Comparison of ENCODE assay signal across 14 cellular contexts in the genomic region with DNA sequence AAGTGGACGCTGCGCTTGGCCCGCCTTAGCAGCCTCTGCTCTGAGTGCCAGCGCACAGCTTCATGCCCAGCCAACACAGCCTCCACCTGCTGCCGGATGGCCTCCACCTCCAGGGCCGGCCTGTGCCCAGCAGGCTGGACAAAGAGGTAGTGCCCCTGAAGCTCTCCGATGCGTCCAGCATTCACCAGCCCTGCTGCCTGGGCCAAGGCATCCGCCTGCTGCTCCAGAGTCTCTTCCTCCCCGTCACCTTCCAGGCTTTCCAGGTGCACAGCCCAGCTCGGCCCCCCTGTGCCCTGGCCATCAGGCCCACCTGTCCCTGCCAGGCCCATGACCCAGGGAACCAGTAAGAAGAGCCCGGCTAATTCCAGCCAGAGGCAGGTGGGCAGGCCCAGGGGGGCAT. TPM values are rescaled to one million over a fixed set of nuclear protein-coding genes. Genes with fewer than 3 reads are reported as not detected.
DNase-seq lines count a peak whose midpoint lies in the region; ATAC-seq and TF ChIP-seq lines count a peak whose summit lies in the region.
"Had no signal": no experiment of that assay in that cellular context is flagged by ENCODE, and none has a peak within 500 bp of the region (broad histone marks: within the 10 kb centered on the region; RNA-seq: fewer than 3 reads in every experiment).

No MANE protein-coding gene starts in this region.

- CTCF ChIA-PET in naive thymus-derived CD4-positive, alpha-beta T cell (lab: Charles Lee) = no interaction called here

- H3K9me3 Mint-ChIP-seq in CD14-positive monocyte = no peaks in the 10 kb centered on the region
- H3K9me3 Mint-ChIP-seq in activated naive CD8-positive, alpha-beta T cell (ENCODE audit: low read depth) = no peaks in the 10 kb centered on the region
- H3K9me3 Mint-ChIP-seq in naive thymus-derived CD4-positive, alpha-beta T cell = no peaks in the 10 kb centered on the region

- no peak overlapping the region for H3K4me2 ChIP-seq in GM23248 (ENCODE audit: unreplicated experiment)

- intact Hi-C loops in CD14-positive monocyte (cut with micrococcal nuclease) = loop anchor here (5.0 to 10.0 kb wide), 3 partner anchors 47 to 355 kb away; no protein-coding TSS in a partner anchor
- intact Hi-C loops in naive thymus-derived CD4-positive, alpha-beta T cell (cut with micrococcal nuclease) = loop anchor here in 1 of 2 donors (5.0 kb wide), 2 partner anchors 392 to 497 kb away; partner anchors contain the start of gene APOA1

- H3K4me3 Mint-ChIP-seq in CD14-positive monocyte = no peak overlapping the region
- peak overlapping the region; percentile 97 for H3K4me3 Mint-ChIP-seq in activated naive CD8-positive, alpha-beta T cell
- H3K4me3 Mint-ChIP-seq in naive thymus-derived CD4-positive, alpha-beta T cell = peak overlapping the region; percentile 68 to 100 (median 94)

- no peak overlapping the region for H3K27ac ChIP-seq in GM23248
- peak overlapping the region; percentile 97 for H3K27ac ChIP-seq in naive thymus-derived CD4-positive, alpha-beta T cell (ENCODE audit: low read depth, low read length)
- no peak overlapping the region for H3K27ac ChIP-seq in caudate nucleus (ENCODE audit: low read depth, low read length)
- H3K27ac ChIP-seq: colonic mucosa, neutrophil had no signal

- H3F3A ChIP-seq in GM23248 (ENCODE audit: insufficient read depth) = no peaks in the 10 kb centered on the region

- H3K9me2 ChIP-seq in GM23248 (ENCODE audit: insufficient read depth) = no peaks in the 10 kb centered on the region
- H3K9me2 ChIP-seq: SK-N-SH had no signal

- peaks cover 52 to 58% of the 10 kb centered on the region in 2 donors for H3K36me3 Mint-ChIP-seq in CD14-positive monocyte
- H3K36me3 Mint-ChIP-seq in activated naive CD8-positive, alpha-beta T cell = peaks cover 5% of the 10 kb centered on the region
- H3K36me3 Mint-ChIP-seq in naive thymus-derived CD4-positive, alpha-beta T cell = peaks cover 11 to 41% (median 26%) of the 10 kb centered on the region in 5 donors

- peaks cover 48% of the 10 kb centered on the region for H3K79me2 ChIP-seq in GM23248 (ENCODE audit: insufficient read depth)

- H2AFZ ChIP-seq in GM23248 = no peak overlapping the region

- no peaks in the 10 kb centered on the region for H3K27me3 Mint-ChIP-seq in CD14-positive monocyte (ENCODE audit: low read depth in 3 of 3)
- no peaks in the 10 kb centered on the region for H3K27me3 Mint-ChIP-seq in activated naive CD8-positive, alpha-beta T cell
- H3K27me3 Mint-ChIP-seq in naive thymus-derived CD4-positive, alpha-beta T cell = no peaks in the 10 kb centered on the region

- no peaks in the 10 kb centered on the region for H3K9me3 ChIP-seq in GM23248 (ENCODE audit: low read depth)
- H3K9me3 ChIP-seq in naive thymus-derived CD4-positive, alpha-beta T cell (ENCODE audit: control insufficient read depth in 2 of 3, low read length in 3 of 3) = no peaks in the 10 kb centered on the region
- H3K9me3 ChIP-seq: colonic mucosa, left lung, neutrophil, SK-N-SH had no signal

- peaks cover 8% of the 10 kb centered on the region; the same call in 1 of the 2 replicates for H3K36me3 ChIP-seq in GM23248 (ENCODE audit: low read depth)
- peaks cover 29 to 63% (median 34%) of the 10 kb centered on the region in 3 experiments for H3K36me3 ChIP-seq in naive thymus-derived CD4-positive, alpha-beta T cell (ENCODE audit: control insufficient read depth in 2 of 3, insufficient read depth in 3 of 3, low read length in 3 of 3)

- WGBS in GM23248 (ENCODE audit: low coverage in 1 of 2, low lambda C conversion rate in 2 of 2, missing lambda C conversion rate in 2 of 2), 2 experiments = 85 to 90% methylated on average over 12 of the region's 12 CpGs

- no peak for TF ChIP-seq CTCF in CD14-positive monocyte (IDR thresholded peaks at IDR 0.05)

- peak overlapping the region in 4 of 7 donors; percentile 7 to 71 (median 48) for H3K27ac Mint-ChIP-seq in CD14-positive monocyte
- peak overlapping the region; percentile 99 for H3K27ac Mint-ChIP-seq in activated naive CD8-positive, alpha-beta T cell
- H3K27ac Mint-ChIP-seq in naive thymus-derived CD4-positive, alpha-beta T cell = peak overlapping the region; percentile 92 to 99 (median 97)

- no peaks in the 10 kb centered on the region for H3K27me3 ChIP-seq in GM23248 (replicated peaks; ENCODE audit: insufficient read depth)
- no peaks in the 10 kb centered on the region for H3K27me3 ChIP-seq in naive thymus-derived CD4-positive, alpha-beta T cell (ENCODE audit: control insufficient read depth in 2 of 2, insufficient read depth in 2 of 2, low read length in 2 of 2)
- H3K27me3 ChIP-seq: colonic mucosa, left lung, neutrophil had no signal

- peak overlapping the region; percentile 88; the same call in 1 of the 2 replicates for H3K9ac ChIP-seq in GM23248
- H3K9ac ChIP-seq: SK-N-SH had no signal

- in situ Hi-C loops in GM23248 (cut with MboI) = no loop called here

- peaks cover 36% of the 10 kb centered on the region for H3K4me1 Mint-ChIP-seq in CD14-positive monocyte
- H3K4me1 Mint-ChIP-seq in activated naive CD8-positive, alpha-beta T cell (ENCODE audit: low read depth) = peaks cover 42% of the 10 kb centered on the region
- H3K4me1 Mint-ChIP-seq in naive thymus-derived CD4-positive, alpha-beta T cell = peaks cover 46 to 64% (median 53%) of the 10 kb centered on the region in 7 donors

- H3K4me3 ChIP-seq in GM23248 = no peak overlapping the region
- H3K4me3 ChIP-seq in naive thymus-derived CD4-positive, alpha-beta T cell (ENCODE audit: low read length) = peak overlapping the region; percentile 96
- H3K4me3 ChIP-seq: colonic mucosa, left lung had no signal

- no peak for ATAC-seq in naive thymus-derived CD4-positive, alpha-beta T cell
- ATAC-seq: left lung had no signal

- no peak for DNase-seq in CD14-positive monocyte (ENCODE audit: low spot score)
- DNase-seq in GM23248 = no peak
- no peak for DNase-seq in naive thymus-derived CD4-positive, alpha-beta T cell
- no peak for DNase-seq in glomerular visceral epithelial cell (ENCODE audit: extremely low spot score)
- DNase-seq in caudate nucleus (lab: John Stamatoyannopoulos, UW) = no peak
- no peak for DNase-seq in SW 1271 (lab: John Stamatoyannopoulos, UW)
- DNase-seq in Kasumi-1 (lab: John Stamatoyannopoulos, UW) = no peak
- DNase-seq: colonic mucosa, left lung, NCI-H446, OCI-M1, SK-N-SH had no signal

- peaks cover 21% of the 10 kb centered on the region for H3K4me1 ChIP-seq in GM23248 (ENCODE audit: insufficient read depth)
- peaks cover 39 to 40% of the 10 kb centered on the region in 2 donors for H3K4me1 ChIP-seq in naive thymus-derived CD4-positive, alpha-beta T cell (ENCODE audit: control insufficient read depth in 2 of 2, insufficient read depth in 2 of 2, low read length in 2 of 2)

- POLR2A ChIA-PET in naive thymus-derived CD4-positive, alpha-beta T cell (lab: Charles Lee) = interaction anchor here (0.6 to 4.3 kb wide), 7 partner anchors 10 to 1112 kb away, joined by 4 to 37 read pairs (median 9); partner anchors contain the start of genes BUD13, PAFAH1B2 and SIDT2

- no peaks in the 10 kb centered on the region for H4K20me1 ChIP-seq in GM23248 (ENCODE audit: insufficient read depth)

RNA-seq across cellular contexts. Expression of gene PCSK7, which starts 2.5 kb away (rescaled TPM):
- polyA plus RNA-seq in CD14-positive monocyte (1 to 10 TPM; 6.1 to 9.5 TPM), GM23248 (2016; fragmentation: Nextera tagmentation; extraction: Ambion mirVana) (29.7 and 31.6 TPM in 2 replicates)
- total RNA-seq in GM23248 (2014; rRNA removed; shearing (Covaris generic)) = 58.8 and 68.7 TPM in 2 replicates
- total RNA-seq in naive thymus-derived CD4-positive, alpha-beta T cell = 100 to 1,000 TPM; 196 to 319 (median 312) TPM
- polyA plus RNA-seq in naive thymus-derived CD4-positive, alpha-beta T cell = 10 to 100 TPM; 45.4 to 71.4 TPM

RNA-seq across cellular contexts. Expression of gene RNF214, which starts 3.1 kb away (rescaled TPM):
- polyA plus RNA-seq in CD14-positive monocyte = 1 to 10 TPM; 6.4 to 7.8 TPM
- 5.8 and 13.9 TPM in 2 replicates for total RNA-seq in GM23248 (2014; rRNA removed; shearing (Covaris generic))
- polyA plus RNA-seq in GM23248 (2016; fragmentation: Nextera tagmentation; extraction: Ambion mirVana) = 11.3 and 12.6 TPM in 2 replicates
- 10 to 100 TPM; 16.6 to 36.0 (median 24.0) TPM for total RNA-seq in naive thymus-derived CD4-positive, alpha-beta T cell
- 10 to 100 TPM in 1 of 2 donors, 1 to 10 TPM in 1; 9.7 to 10.2 TPM for polyA plus RNA-seq in naive thymus-derived CD4-positive, alpha-beta T cell

RNA-seq across cellular contexts. Expression of gene TAGLN, which starts 30.2 kb away (rescaled TPM):
- polyA plus RNA-seq in CD14-positive monocyte (1 to 10 TPM; 3.6 to 4.0 TPM), GM23248 (2016; fragmentation: Nextera tagmentation; extraction: Ambion mirVana) (1,454 and 1,484 TPM in 2 replicates)
- total RNA-seq in GM23248 (2014; rRNA removed; shearing (Covaris generic)) = 2,401 and 2,613 TPM in 2 replicates
- 10 to 100 TPM in 4 of 5 experiments, 1 to 10 TPM in 1; 6.4 to 28.0 (median 18.2) TPM for total RNA-seq in naive thymus-derived CD4-positive, alpha-beta T cell
- polyA plus RNA-seq in naive thymus-derived CD4-positive, alpha-beta T cell = 1 to 10 TPM in 1 of 2 donors, under 1 TPM in 1; 0.32 to 1.0 TPM

RNA-seq across cellular contexts. Expression of gene SIDT2, which starts 50.9 kb away (rescaled TPM):
- polyA plus RNA-seq in CD14-positive monocyte (10 to 100 TPM; 21.8 to 41.8 TPM), GM23248 (2016; fragmentation: Nextera tagmentation; extraction: Ambion mirVana) (11.6 and 13.1 TPM in 2 replicates)
- 15.7 TPM in 2 replicates for total RNA-seq in GM23248 (2014; rRNA removed; shearing (Covaris generic))
- 100 to 1,000 TPM in 2 of 5 experiments, 10 to 100 TPM in 3; 31.7 to 187 (median 60.5) TPM for total RNA-seq in naive thymus-derived CD4-positive, alpha-beta T cell
- polyA plus RNA-seq in naive thymus-derived CD4-positive, alpha-beta T cell = 1 to 10 TPM; 2.3 to 3.1 TPM

Comparison
In these comparisons a context has a peak if more than half of its experiments do, and no peak if none do; other contexts are left out.
1. H3K27ac Mint-ChIP-seq: peak in every context shown above with its lines; median percentile 99 in activated naive CD8-positive, alpha-beta T cell; 97 in naive thymus-derived CD4-positive, alpha-beta T cell; 48 in CD14-positive monocyte.
2. H3K4me3 Mint-ChIP-seq: peak in activated naive CD8-positive, alpha-beta T cell (single experiment) and naive thymus-derived CD4-positive, alpha-beta T cell (10 of 10); none in CD14-positive monocyte (0 of 2).
3. RNA of gene TAGLN, which starts 30.2 kb away (polyA plus RNA-seq): 1,454 to 1,484 TPM in GM23248; 3.6 to 4.0 TPM in CD14-positive monocyte and 0.32 to 1.0 TPM in naive thymus-derived CD4-positive, alpha-beta T cell; every median in the first group is over 100 times any median in the second.